21 cellular contexts compared by ENCODE assay signal in genomic region chr11:63502252-63502820, GRCh38. TPM values are rescaled to one million over a fixed set of nuclear protein-coding genes. Genes with fewer than 3 reads are reported as not detected.
A peak's percentile ranks its signal among the peaks of the same experiment; 100 is the strongest.
DNase-seq lines count a peak whose midpoint lies in the region; ATAC-seq and TF ChIP-seq lines count a peak whose summit lies in the region.
"Had no signal": no experiment of that assay in that cellular context is flagged by ENCODE, and none has a peak within 500 bp of the region (broad histone marks: within the 10 kb centered on the region; RNA-seq: fewer than 3 reads in every experiment).

No MANE protein-coding gene starts in this region.

- no peak for TF ChIP-seq POLR2A in stomach (IDR thresholded peaks at IDR 0.05)

- no peaks in the 10 kb centered on the region for H3K27me3 ChIP-seq in Loucy (ENCODE audit: insufficient read depth, low read length, poor library complexity, severe bottlenecking)
- H3K27me3 ChIP-seq in endodermal cell (ENCODE audit: control insufficient read depth, insufficient read depth, low read length, poor library complexity, severe bottlenecking) = no peaks in the 10 kb centered on the region
- H3K27me3 ChIP-seq in stomach = no peaks in the 10 kb centered on the region
- H3K27me3 ChIP-seq in psoas muscle (ENCODE audit: insufficient read depth in 3 of 3, low read length in 2 of 3) = no peaks in the 10 kb centered on the region

- WGBS in endodermal cell (ENCODE audit: insufficient coverage in 1 of 2, insufficient read length in 1 of 2), 2 experiments = 91 to 100% methylated on average over 1 to 2 of the region's 2 CpGs
- WGBS in stomach, 5 donors = 46 to 68% (median 51%) methylated on average over 2 of the region's 2 CpGs
- 78 to 79% (median 79%) methylated on average over 2 of the region's 2 CpGs for WGBS in psoas muscle, 3 donors

- H3F3A ChIP-seq in Loucy (ENCODE audit: low read depth) = peaks cover 5% of the 10 kb centered on the region; the same call in 1 of the 2 replicates

- peaks cover 6% of the 10 kb centered on the region for H3K27me3 Mint-ChIP-seq in activated CD8-positive, alpha-beta memory T cell treated with anti-CD3 and anti-CD28 coated beads, Interleukin-2, amount 10 ng/mL, durations not matched to agents 7 days and 5 days
- peaks cover 2% of the 10 kb centered on the region for H3K27me3 Mint-ChIP-seq in endodermal cell (ENCODE audit: insufficient read depth)

- TF ChIP-seq EP300 in stomach (IDR thresholded peaks at IDR 0.05) = no peak

- peaks cover 61% of the 10 kb centered on the region for H3K4me1 ChIP-seq in Loucy (ENCODE audit: insufficient read depth, low read length, poor library complexity, severe bottlenecking)
- peaks cover 3% of the 10 kb centered on the region for H3K4me1 ChIP-seq in endodermal cell (ENCODE audit: control insufficient read depth, insufficient read depth, low read length)
- peaks cover 14 to 51% (median 35%) of the 10 kb centered on the region in 4 donors for H3K4me1 ChIP-seq in stomach
- peaks cover 10% of the 10 kb centered on the region for H3K4me1 ChIP-seq in psoas muscle

- H3K36me3 Mint-ChIP-seq in activated CD8-positive, alpha-beta memory T cell treated with anti-CD3 and anti-CD28 coated beads, Interleukin-2, amount 10 ng/mL, durations not matched to agents 7 days and 5 days = peaks cover 9% of the 10 kb centered on the region
- peaks cover 24% of the 10 kb centered on the region for H3K36me3 Mint-ChIP-seq in endodermal cell (ENCODE audit: low read depth)
- H3K36me3 Mint-ChIP-seq: IgD-negative memory B cell had no signal

- peak overlapping the region; percentile 63 for H3K4me2 ChIP-seq in Loucy (ENCODE audit: low read depth, low read length, poor library complexity, severe bottlenecking)
- H3K4me2 ChIP-seq: A549 had no signal

- no peak for ATAC-seq in activated CD8-positive, alpha-beta memory T cell treated with anti-CD3 and anti-CD28 coated beads, Interleukin-2, amount 10 ng/mL, durations not matched to agents 7 days and 5 days
- ATAC-seq in psoas muscle = no peak
- ATAC-seq: A549; CD8-positive, alpha-beta T cell had no signal

- peak overlapping the region; percentile 67 for H2AFZ ChIP-seq in Loucy (ENCODE audit: low read length)

- peaks cover 5% of the 10 kb centered on the region for H3K4me1 Mint-ChIP-seq in activated CD8-positive, alpha-beta memory T cell treated with anti-CD3 and anti-CD28 coated beads, Interleukin-2, amount 10 ng/mL, durations not matched to agents 7 days and 5 days
- peaks cover 43% of the 10 kb centered on the region for H3K4me1 Mint-ChIP-seq in endodermal cell
- H3K4me1 Mint-ChIP-seq: IgD-negative memory B cell had no signal

- peaks cover 10% of the 10 kb centered on the region for H3K9me3 Mint-ChIP-seq in activated CD8-positive, alpha-beta memory T cell treated with anti-CD3 and anti-CD28 coated beads, Interleukin-2, amount 10 ng/mL, durations not matched to agents 7 days and 5 days (ENCODE audit: low read depth)
- H3K9me3 Mint-ChIP-seq in endodermal cell = peaks cover 42% of the 10 kb centered on the region

- DNase-seq in activated CD8-positive, alpha-beta memory T cell treated with anti-CD3 and anti-CD28 coated beads, Interleukin-2, amount 10 ng/mL, durations not matched to agents 7 days and 5 days = no peak
- no peak for DNase-seq in activated CD8-positive, alpha-beta memory T cell treated with anti-CD3 and anti-CD28 coated beads, Interleukin-2, amount 50 U/mL, for 4 hours
- DNase-seq in endodermal cell (no peak), stomach (no peak), GOT3 (lab: John Stamatoyannopoulos, UW) (no peak), psoas muscle (no peak)
- DNase-seq in stimulated activated CD4-positive, alpha-beta T cell treated with anti-CD3 and anti-CD28 coated beads, Interleukin-2, amount 100 ng/mL, for 24 hours = no peak
- DNase-seq: CD8-positive, alpha-beta T cell; HCEC 1CT; NCI-H1105 treated with DMSO at 0.1 percent for 48 hours; NCI-H187 treated with DMSO at 0.1 percent for 48 hours; NCI-H2171 treated with DMSO at 0.1 percent for 48 hours; NCI-H524; SHP77 treated with DMSO at 0.1 percent for 48 hours; SW 1271 had no signal

- H4K20me1 ChIP-seq in Loucy (ENCODE audit: insufficient read depth, low read length, poor library complexity, severe bottlenecking) = no peaks in the 10 kb centered on the region

- H3K9ac ChIP-seq in Loucy (ENCODE audit: low read depth, low read length, poor library complexity, severe bottlenecking) = peak overlapping the region; percentile 58
- no peak overlapping the region for H3K9ac ChIP-seq in endodermal cell (ENCODE audit: extremely low read depth, low read length, poor library complexity, severe bottlenecking)

- H3K27ac ChIP-seq in endodermal cell (ENCODE audit: low read depth, low read length) (no peak overlapping the region), stomach (peak overlapping the region in 3 of 5 donors; percentile 20 to 62 (median 38)), psoas muscle (no peak overlapping the region)
- H3K27ac ChIP-seq: A549 had no signal

- CTCF ChIA-PET in activated CD8-positive, alpha-beta memory T cell treated with anti-CD3 and anti-CD28 coated beads, Interleukin-2, amount 10 ng/mL, durations not matched to agents 7 days and 5 days (lab: Charles Lee) = no interaction called here

- H3K9me3 ChIP-seq in Loucy (ENCODE audit: insufficient read depth, low read depth, low read length) = peaks cover 5% of the 10 kb centered on the region; the same call in 1 of the 2 replicates
- H3K9me3 ChIP-seq in endodermal cell (ENCODE audit: control insufficient read depth, low read length) = peaks cover 71% of the 10 kb centered on the region
- H3K9me3 ChIP-seq in stomach = peaks cover 0 to 27% (median 13%) of the 10 kb centered on the region in 4 donors
- H3K9me3 ChIP-seq in psoas muscle = peaks cover 11% of the 10 kb centered on the region

- no peak for TF ChIP-seq CTCF in Loucy (conservative IDR thresholded peaks at IDR 0.05; ENCODE audit: low read length)
- no peak for TF ChIP-seq CTCF in endodermal cell (conservative IDR thresholded peaks at IDR 0.05)
- no peak for TF ChIP-seq CTCF in stomach (IDR thresholded peaks at IDR 0.05)
- no peak for TF ChIP-seq CTCF in psoas muscle (IDR thresholded peaks at IDR 0.05)

- peaks cover 13% of the 10 kb centered on the region for H3K79me2 ChIP-seq in Loucy (ENCODE audit: insufficient read depth, low read length)

- H3K4me3 Mint-ChIP-seq in activated CD8-positive, alpha-beta memory T cell treated with anti-CD3 and anti-CD28 coated beads, Interleukin-2, amount 10 ng/mL, durations not matched to agents 7 days and 5 days = no peak overlapping the region
- no peak overlapping the region for H3K4me3 Mint-ChIP-seq in endodermal cell
- H3K4me3 Mint-ChIP-seq: CD8-positive, alpha-beta T cell; IgD-negative memory B cell had no signal

- intact Hi-C loops in stomach (cut with DNase I; ENCODE audit: low total_unique reads) = no loop called here
- intact Hi-C loops in psoas muscle (cut with DNase I) = no loop called here

- peak overlapping the region; percentile 45 for H3K27ac Mint-ChIP-seq in activated CD8-positive, alpha-beta memory T cell treated with anti-CD3 and anti-CD28 coated beads, Interleukin-2, amount 10 ng/mL, durations not matched to agents 7 days and 5 days
- peak overlapping the region; percentile 56 for H3K27ac Mint-ChIP-seq in endodermal cell
- H3K27ac Mint-ChIP-seq: CD8-positive, alpha-beta T cell; IgD-negative memory B cell had no signal

- H3K36me3 ChIP-seq in Loucy (ENCODE audit: insufficient read depth, low read length) = no peaks in the 10 kb centered on the region
- H3K36me3 ChIP-seq in endodermal cell (ENCODE audit: control insufficient read depth, insufficient read depth, low read length) = no peaks in the 10 kb centered on the region
- no peaks in the 10 kb centered on the region for H3K36me3 ChIP-seq in stomach
- no peaks in the 10 kb centered on the region for H3K36me3 ChIP-seq in psoas muscle (ENCODE audit: insufficient read depth in 1 of 2, low read depth in 1 of 2)

- H3K9me2 ChIP-seq in Loucy (replicated peaks; ENCODE audit: low read depth, low read length) = no peaks in the 10 kb centered on the region

- H3K4me3 ChIP-seq in Loucy (ENCODE audit: low read length, poor library complexity, severe bottlenecking) (peak overlapping the region; percentile 24), endodermal cell (ENCODE audit: low read length) (peak overlapping the region; percentile 5), stomach (no peak overlapping the region), psoas muscle (no peak overlapping the region)
- H3K4me3 ChIP-seq: A549 had no signal

RNA-seq across cellular contexts. Expression of gene LGALS12, which starts 3.5 kb away (rescaled TPM):
- under 1 TPM; 0.23 to 0.29 TPM for total RNA-seq in activated CD8-positive, alpha-beta memory T cell treated with anti-CD3 and anti-CD28 coated beads, Interleukin-2, amount 10 ng/mL, durations not matched to agents 7 days and 5 days
- total RNA-seq in endodermal cell = 10 to 100 TPM in 1 of 2 donors, 1 to 10 TPM in 1; 6.7 to 15.9 TPM
- polyA plus RNA-seq in endodermal cell (2013, experiment 1 of 2) = 0.50 TPM
- 0.62 TPM for polyA plus RNA-seq in endodermal cell (2013, experiment 2 of 2)
- under 1 TPM in 1 of 5 donors, not detected in 4; 0.55 TPM for total RNA-seq in stomach
- polyA plus RNA-seq in stomach = 1 to 10 TPM in 1 of 3 donors, under 1 TPM in 2; 0.38 to 1.1 (median 0.44) TPM
- under 1 TPM in 3 of 4 donors, not detected in 1; 0.16 to 0.54 (median 0.42) TPM for total RNA-seq in psoas muscle
- 1 to 10 TPM in 1 of 3 donors, under 1 TPM in 2; 0.22 to 2.0 (median 0.53) TPM for polyA plus RNA-seq in psoas muscle
- total RNA-seq: CD8-positive, alpha-beta T cell; Daoy; HT-29; MCF 10A had no signal
- polyA plus RNA-seq: A549 had no signal

RNA-seq across cellular contexts. Expression of gene PLAAT5, which starts 11.4 kb away (rescaled TPM):
- under 1 TPM; 0.19 to 0.26 TPM for total RNA-seq in activated CD8-positive, alpha-beta memory T cell treated with anti-CD3 and anti-CD28 coated beads, Interleukin-2, amount 10 ng/mL, durations not matched to agents 7 days and 5 days
- total RNA-seq in endodermal cell (10 to 100 TPM; 14.0 to 18.1 TPM), stomach (1 to 10 TPM in 2 of 5 donors, not detected in 3; 1.8 to 2.4 TPM), psoas muscle (under 1 TPM; 0.11 to 0.59 (median 0.44) TPM)
- 0.71 TPM for polyA plus RNA-seq in endodermal cell (2013, experiment 1 of 2)
- polyA plus RNA-seq in endodermal cell (2013, experiment 2 of 2) = 0.33 TPM
- polyA plus RNA-seq in stomach (1 to 10 TPM; 1.1 to 1.9 (median 1.9) TPM), psoas muscle (under 1 TPM; 0.14 to 0.33 (median 0.30) TPM)
- total RNA-seq: CD8-positive, alpha-beta T cell; Daoy; MCF 10A had no signal
- polyA plus RNA-seq: IgD-negative memory B cell had no signal

RNA-seq across cellular contexts. Expression of gene PLAAT4, which starts 34.3 kb away (rescaled TPM):
- total RNA-seq in activated CD8-positive, alpha-beta memory T cell treated with anti-CD3 and anti-CD28 coated beads, Interleukin-2, amount 10 ng/mL, durations not matched to agents 7 days and 5 days = 100 to 1,000 TPM in 1 of 2 experiments, 10 to 100 TPM in 1; 85.3 to 128 TPM
- total RNA-seq in endodermal cell (under 1 TPM in 1 of 2 donors, not detected in 1; 0.58 TPM), stomach (100 to 1,000 TPM in 1 of 5 donors, 10 to 100 TPM in 3, 1 to 10 TPM in 1; 4.0 to 121 (median 12.7) TPM), psoas muscle (10 to 100 TPM in 1 of 4 donors, 1 to 10 TPM in 3; 6.9 to 12.2 (median 8.1) TPM)
- polyA plus RNA-seq in endodermal cell (2013, experiment 1 of 2) = not detected
- not detected for polyA plus RNA-seq in endodermal cell (2013, experiment 2 of 2)
- polyA plus RNA-seq in stomach (100 to 1,000 TPM in 1 of 3 donors, 10 to 100 TPM in 2; 86.9 to 262 (median 98.5) TPM), psoas muscle (10 to 100 TPM in 1 of 3 donors, 1 to 10 TPM in 2; 4.3 to 12.2 (median 9.7) TPM)

Comparison
In these comparisons a context has a peak if more than half of its experiments do, and no peak if none do; other contexts are left out.
1. H3K4me3 ChIP-seq: peak in Loucy (single experiment) and endodermal cell (single experiment); none in stomach (0 of 4) and psoas muscle (single experiment).
2. H3K27ac ChIP-seq: peak in stomach (3 of 5); none in endodermal cell (single experiment) and psoas muscle (single experiment).
3. RNA of gene LGALS12, which starts 3.5 kb away (total RNA-seq): 6.7 to 15.9 TPM in endodermal cell; 0.16 to 0.54 TPM in psoas muscle, 0.23 to 0.29 TPM in activated CD8-positive, alpha-beta memory T cell treated with anti-CD3 and anti-CD28 coated beads, Interleukin-2, amount 10 ng/mL, durations not matched to agents 7 days and 5 days and 0.55 TPM in stomach; every median in the first group is over 4 times any median in the second.
4. RNA of gene PLAAT5, which starts 11.4 kb away (total RNA-seq): 14.0 to 18.1 TPM in endodermal cell; 0.11 to 0.59 TPM in psoas muscle, 0.19 to 0.26 TPM in activated CD8-positive, alpha-beta memory T cell treated with anti-CD3 and anti-CD28 coated beads, Interleukin-2, amount 10 ng/mL, durations not matched to agents 7 days and 5 days and 1.8 to 2.4 TPM in stomach; every median in the first group is over 4 times any median in the second.